Comparison of ENCODE assay signal across 21 cellular contexts in genomic region chrX:40632199-40632598, GRCh38. TPM values are rescaled to one million over a fixed set of nuclear protein-coding genes. Genes with fewer than 3 reads are reported as not detected.
"Had no signal": no experiment of that assay in that cellular context is flagged by ENCODE, and none has a peak within 500 bp of the region (broad histone marks: within the 10 kb centered on the region; RNA-seq: fewer than 3 reads in every experiment).

No MANE protein-coding gene starts in this region.

- DNase-seq: activated CD4-positive, alpha-beta T cell treated with anti-CD3 and anti-CD28 coated beads, Interleukin-2, amount 50 U/mL, for 1 hour; activated T-cell treated with anti-CD3 and anti-CD28 coated beads, Interleukin-2, amount 50 U/mL, for 48 hours; foreskin melanocyte; nephron progenitor cell; occipital lobe; stimulated activated CD4-positive, alpha-beta T cell treated with anti-CD3 and anti-CD28 coated beads, Interleukin-2, amount 100 ng/mL, for 48 hours; stimulated activated naive CD4-positive, alpha-beta T cell treated with Interleukin-2 at 50 U/mL for 16 hours; T-helper 2 cell; testis; upper lobe of left lung had no signal

- H3K4me3 Mint-ChIP-seq: nephron progenitor cell, WTC11 had no signal

- FAIRE-seq: TTC549 had no signal

- H3K4me3 ChIP-seq: testis, upper lobe of left lung had no signal

- ATAC-seq: WTC11 had no signal

- H3K27ac ChIP-seq: epithelial cell of prostate, testis, upper lobe of left lung had no signal

- H3K27me3 ChIP-seq: testis, upper lobe of left lung had no signal

- H3K9me3 Mint-ChIP-seq: WTC11 had no signal

- H3K4me1 Mint-ChIP-seq: nephron progenitor cell, WTC11 had no signal

- H3K4me1 ChIP-seq: testis, upper lobe of left lung had no signal

- H3K9me3 ChIP-seq: testis, upper lobe of left lung had no signal

- H3K27ac Mint-ChIP-seq: nephron progenitor cell, WTC11 had no signal

RNA-seq across cellular contexts. Expression of gene MPC1L, which starts 9.0 kb away (rescaled TPM):
- total RNA-seq: chondrocyte, dermis microvascular lymphatic vessel endothelial cell, fibroblast of lung, kidney epithelial cell, liver, mesenteric fat pad, occipital lobe, posterior vena cava, skeletal muscle tissue, upper lobe of left lung, WTC11 had no signal
